In genomic region chr2:71336384-71336783, GRCh38 we compare ENCODE assay signal across 26 cellular contexts. TPM values are rescaled to one million over a fixed set of nuclear protein-coding genes. Genes with fewer than 3 reads are reported as not detected.
DNase-seq lines count a peak whose midpoint lies in the region; ATAC-seq and TF ChIP-seq lines count a peak whose summit lies in the region.
"Had no signal": no experiment of that assay in that cellular context is flagged by ENCODE, and none has a peak within 500 bp of the region (broad histone marks: within the 10 kb centered on the region; RNA-seq: fewer than 3 reads in every experiment).

No MANE protein-coding gene starts in this region.

- ATAC-seq in CD4-positive, alpha-beta T cell (ENCODE audit: poor library complexity), result no peak
- ATAC-seq in gastroesophageal sphincter, result no peak
- ATAC-seq in activated T-cell treated with anti-CD3 and anti-CD28 coated beads, Interleukin-2, amount 50 U/mL, for 72 hours (replicated peaks in 1 of 2), result no peak
- ATAC-seq: CD8-positive, alpha-beta T cell had no signal

- no peaks in the 10 kb centered on the region for H3K27me3 Mint-ChIP-seq in CD4-positive, alpha-beta T cell
- H3K27me3 Mint-ChIP-seq in activated naive CD4-positive, alpha-beta T cell treated with anti-CD3 and anti-CD28 coated beads for 36 hours (ENCODE audit: low read depth), result no peaks in the 10 kb centered on the region
- no peaks in the 10 kb centered on the region for H3K27me3 Mint-ChIP-seq in activated T-cell treated with anti-CD3 and anti-CD28 coated beads, Interleukin-2, amount 50 U/mL, for 72 hours (ENCODE audit: low read depth)

- peaks cover 64% of the 10 kb centered on the region for H3K36me3 Mint-ChIP-seq in CD4-positive, alpha-beta T cell (ENCODE audit: low read depth)
- peaks cover 18% of the 10 kb centered on the region for H3K36me3 Mint-ChIP-seq in activated naive CD4-positive, alpha-beta T cell treated with anti-CD3 and anti-CD28 coated beads for 36 hours (ENCODE audit: low read depth)
- peaks cover 12 to 20% of the 10 kb centered on the region in 2 donors for H3K36me3 Mint-ChIP-seq in activated T-cell treated with anti-CD3 and anti-CD28 coated beads, Interleukin-2, amount 50 U/mL, for 72 hours (ENCODE audit: insufficient read depth in 2 of 2)

- H3K27ac Mint-ChIP-seq in CD4-positive, alpha-beta T cell, result peak overlapping the region; percentile 26
- no peak overlapping the region for H3K27ac Mint-ChIP-seq in activated naive CD4-positive, alpha-beta T cell treated with anti-CD3 and anti-CD28 coated beads for 36 hours
- H3K27ac Mint-ChIP-seq in activated T-cell treated with anti-CD3 and anti-CD28 coated beads, Interleukin-2, amount 50 U/mL, for 72 hours, result no peak overlapping the region
- H3K27ac Mint-ChIP-seq: CD8-positive, alpha-beta T cell had no signal

- no peaks in the 10 kb centered on the region for H3K36me3 ChIP-seq in gastroesophageal sphincter
- H3K36me3 ChIP-seq in suprapubic skin, result no peaks in the 10 kb centered on the region
- H3K36me3 ChIP-seq: esophagus squamous epithelium, thyroid gland had no signal

- H3K9me3 ChIP-seq in CD4-positive, alpha-beta T cell (ENCODE audit: control insufficient read depth, low read length), result no peaks in the 10 kb centered on the region
- no peaks in the 10 kb centered on the region for H3K9me3 ChIP-seq in gastroesophageal sphincter
- H3K9me3 ChIP-seq in suprapubic skin, result no peaks in the 10 kb centered on the region
- H3K9me3 ChIP-seq: esophagus squamous epithelium, HAP-1, thyroid gland had no signal

- no peaks in the 10 kb centered on the region for H3K27me3 ChIP-seq in CD4-positive, alpha-beta T cell (ENCODE audit: control insufficient read depth, insufficient read depth, low read length)
- no peaks in the 10 kb centered on the region for H3K27me3 ChIP-seq in gastroesophageal sphincter
- H3K27me3 ChIP-seq in suprapubic skin, result no peaks in the 10 kb centered on the region
- H3K27me3 ChIP-seq: esophagus squamous epithelium, thyroid gland had no signal

- H3K4me1 Mint-ChIP-seq in CD4-positive, alpha-beta T cell (ENCODE audit: low read depth), result peaks cover 92% of the 10 kb centered on the region
- H3K4me1 Mint-ChIP-seq in activated naive CD4-positive, alpha-beta T cell treated with anti-CD3 and anti-CD28 coated beads for 36 hours (ENCODE audit: low read depth), result peaks cover 63% of the 10 kb centered on the region
- H3K4me1 Mint-ChIP-seq in activated T-cell treated with anti-CD3 and anti-CD28 coated beads, Interleukin-2, amount 50 U/mL, for 72 hours (ENCODE audit: low read depth), result peaks cover 61% of the 10 kb centered on the region

- intact Hi-C loops in CD4-positive, alpha-beta T cell (cut with DNase I, micrococcal nuclease), result no loop called here
- intact Hi-C loops in activated naive CD4-positive, alpha-beta T cell treated with anti-CD3 and anti-CD28 coated beads for 36 hours (cut with micrococcal nuclease), result no loop called here

- no peak overlapping the region for H3K27ac ChIP-seq in CD4-positive, alpha-beta T cell (ENCODE audit: low read depth, low read length)
- H3K27ac ChIP-seq in gastroesophageal sphincter (peak overlapping the region in 3 of 4 donors; percentile 26 to 56 (median 43)), suprapubic skin (no peak overlapping the region)
- H3K27ac ChIP-seq: HL-60, KMS-11, thyroid gland had no signal

- CTCF ChIA-PET in CD4-positive, alpha-beta T cell (lab: Charles Lee), result no interaction called here
- CTCF ChIA-PET in activated naive CD4-positive, alpha-beta T cell treated with anti-CD3 and anti-CD28 coated beads for 36 hours (lab: Charles Lee), result no interaction called here

- TF ChIP-seq EP300 in gastroesophageal sphincter (IDR thresholded peaks at IDR 0.05), result no peak
- TF ChIP-seq EP300 in suprapubic skin (IDR thresholded peaks at IDR 0.05), result no peak

- no peak for DNase-seq in CD4-positive, alpha-beta T cell
- DNase-seq in NB4 (ENCODE audit: low read depth), result no peak
- DNase-seq in suprapubic skin (ENCODE audit: low spot score in 2 of 2), result no peak
- no peak for DNase-seq in activated naive CD4-positive, alpha-beta T cell treated with anti-CD3 and anti-CD28 coated beads for 36 hours
- DNase-seq in activated T-cell treated with anti-CD3 and anti-CD28 coated beads, Interleukin-2, amount 50 U/mL, for 72 hours, result no peak
- DNase-seq in activated CD4-positive, alpha-beta T cell treated with anti-CD3 and anti-CD28 coated beads for 48 hours, result no peak
- DNase-seq: activated CD4-positive, alpha-beta T cell treated with anti-CD3 and anti-CD28 coated beads, Interleukin-2, amount 50 U/mL, for 4 hours; activated CD4-positive, CD25-positive, alpha-beta regulatory T cell; activated naive CD4-positive, alpha-beta T cell; CD8-positive, alpha-beta T cell; cerebellar nuclear complex; esophagus squamous epithelium; hippocampal formation; MM.1S; NCI-H1417; NCI-H2029 treated with DMSO at 0.1 percent for 48 hours; NCI-H524; stimulated activated naive CD4-positive, alpha-beta T cell treated with Interleukin-2 at 50 U/mL for 16 hours; T-helper 1 cell; thyroid gland had no signal

- TF ChIP-seq POLR2A in NB4 (IDR thresholded peaks at IDR 0.05; ENCODE audit: extremely low read depth, insufficient read length), result no peak
- TF ChIP-seq POLR2A in gastroesophageal sphincter (IDR thresholded peaks at IDR 0.05), result no peak
- TF ChIP-seq POLR2A in suprapubic skin (IDR thresholded peaks at IDR 0.05), result no peak

- H3K4me3 Mint-ChIP-seq in CD4-positive, alpha-beta T cell, result peak overlapping the region; percentile 49
- H3K4me3 Mint-ChIP-seq in activated naive CD4-positive, alpha-beta T cell treated with anti-CD3 and anti-CD28 coated beads for 36 hours, result no peak overlapping the region
- no peak overlapping the region for H3K4me3 Mint-ChIP-seq in activated T-cell treated with anti-CD3 and anti-CD28 coated beads, Interleukin-2, amount 50 U/mL, for 72 hours
- H3K4me3 Mint-ChIP-seq: CD8-positive, alpha-beta T cell; neural crest cell had no signal

- POLR2A ChIA-PET in CD4-positive, alpha-beta T cell (lab: Charles Lee), result interaction anchor here (0.6 kb wide), 1 partner anchor 35 kb away, joined by 4 read pairs; no protein-coding TSS in a partner anchor

- H3K9me3 Mint-ChIP-seq in CD4-positive, alpha-beta T cell, result no peaks in the 10 kb centered on the region
- no peaks in the 10 kb centered on the region for H3K9me3 Mint-ChIP-seq in activated naive CD4-positive, alpha-beta T cell treated with anti-CD3 and anti-CD28 coated beads for 36 hours
- no peaks in the 10 kb centered on the region for H3K9me3 Mint-ChIP-seq in activated T-cell treated with anti-CD3 and anti-CD28 coated beads, Interleukin-2, amount 50 U/mL, for 72 hours
- H3K9me3 Mint-ChIP-seq: CD8-positive, alpha-beta T cell; neural crest cell had no signal

- peaks cover 0 to 84% (median 12%) of the 10 kb centered on the region in 3 donors for H3K4me1 ChIP-seq in gastroesophageal sphincter
- H3K4me1 ChIP-seq in suprapubic skin, result peaks cover 76% of the 10 kb centered on the region

- TF ChIP-seq CTCF in CD4-positive, alpha-beta T cell (IDR thresholded peaks at IDR 0.05), result no peak
- TF ChIP-seq CTCF in NB4 (IDR thresholded peaks at IDR 0.05; ENCODE audit: low read depth, low read length), result no peak
- TF ChIP-seq CTCF in gastroesophageal sphincter (IDR thresholded peaks at IDR 0.05), result no peak
- TF ChIP-seq CTCF in suprapubic skin (IDR thresholded peaks at IDR 0.05), result no peak

- 47 to 57% methylated on average over 1 to 2 of the region's 2 CpGs for WGBS in gastroesophageal sphincter (ENCODE audit: low coverage in 1 of 2), 2 donors
- 57% methylated on average over 2 of the region's 2 CpGs for WGBS in suprapubic skin

- peak overlapping the region; percentile 9 for H3K4me3 ChIP-seq in NB4 (ENCODE audit: low read depth, low read length)
- peak overlapping the region in 1 of 2 donors; percentile 15 for H3K4me3 ChIP-seq in gastroesophageal sphincter
- H3K4me3 ChIP-seq in suprapubic skin, result peak overlapping the region; percentile 15
- H3K4me3 ChIP-seq: HAP-1, smooth muscle cell, thyroid gland had no signal

RNA-seq across cellular contexts. Expression of gene ZNF638, which starts 4.8 kb away (rescaled TPM):
- 10 to 100 TPM; 77.8 to 86.4 TPM for total RNA-seq in CD4-positive, alpha-beta T cell
- total RNA-seq in gastroesophageal sphincter, result 100 to 1,000 TPM in 2 of 4 donors, 10 to 100 TPM in 2; 80.7 to 223 (median 122) TPM
- 100 to 1,000 TPM in 3 of 4 donors, 10 to 100 TPM in 1; 91.6 to 258 (median 115) TPM for total RNA-seq in suprapubic skin
- 10 to 100 TPM; 79.8 to 84.0 TPM for total RNA-seq in activated naive CD4-positive, alpha-beta T cell treated with anti-CD3 and anti-CD28 coated beads for 36 hours
- total RNA-seq in activated T-cell treated with anti-CD3 and anti-CD28 coated beads, Interleukin-2, amount 50 U/mL, for 72 hours, result 100 to 1,000 TPM; 107 to 111 TPM

Comparison
In these comparisons a context has a peak if more than half of its experiments do, and no peak if none do; other contexts are left out.
1. H3K27ac ChIP-seq: peak in gastroesophageal sphincter (3 of 4); none in CD4-positive, alpha-beta T cell (single experiment) and suprapubic skin (single experiment).